In the genomic region with DNA sequence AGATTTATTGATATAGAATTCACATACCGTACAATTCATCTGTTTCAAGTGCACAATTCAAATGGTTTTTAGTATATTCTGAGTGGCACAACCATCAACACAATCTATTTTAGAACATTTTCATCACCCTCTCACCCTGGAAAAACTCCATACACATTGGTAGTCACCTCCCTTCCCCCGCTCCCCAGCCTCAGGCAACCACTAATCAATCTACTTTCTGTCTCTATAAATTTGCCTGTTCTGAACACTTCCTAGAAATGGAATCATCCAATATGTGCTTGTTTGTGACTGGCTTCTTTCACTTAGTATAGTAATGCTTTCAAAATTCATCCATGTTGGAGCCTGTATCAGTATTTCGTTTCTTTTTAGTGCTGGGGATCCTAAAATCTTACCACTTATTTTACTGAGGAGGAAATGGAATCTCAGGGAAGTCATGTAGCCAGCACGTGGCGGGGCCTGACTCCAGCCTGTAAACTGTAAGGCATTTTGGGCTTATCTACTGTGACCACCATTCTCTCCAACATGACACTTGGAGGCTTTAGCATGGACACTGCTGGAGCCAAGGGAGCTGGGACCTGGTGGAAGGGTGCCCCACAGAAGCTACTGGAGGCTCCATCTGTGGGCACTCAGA, we compare ENCODE assay signal across 16 cellular contexts. TPM values are rescaled to one million over a fixed set of nuclear protein-coding genes. Genes with fewer than 3 reads are reported as not detected.
A peak's percentile ranks its signal among the peaks of the same experiment; 100 is the strongest.
DNase-seq lines count a peak whose midpoint lies in the region; ATAC-seq lines count a peak whose summit lies in the region.
"Had no signal": no experiment of that assay in that cellular context is flagged by ENCODE, and none has a peak within 500 bp of the region (broad histone marks: within the 10 kb centered on the region; RNA-seq: fewer than 3 reads in every experiment).

No MANE protein-coding gene starts in this region.

- no peak for DNase-seq in stimulated activated naive CD8-positive, alpha-beta T cell treated with anti-CD3 and anti-CD28 coated beads, Interleukin-15, Interleukin-2, amounts not matched to agents 100 U/mL and 50 U/mL, for 24 hours
- DNase-seq in activated CD8-positive, alpha-beta memory T cell treated with anti-CD3 and anti-CD28 coated beads, Interleukin-2, amount 10 ng/mL, durations not matched to agents 7 days and 5 days, result no peak
- DNase-seq in mesenteric fat pad (ENCODE audit: low spot score) (peak; percentile 26), aorta (no peak), NCI-H226 (no peak)
- DNase-seq: brain microvascular endothelial cell, heart right ventricle, kidney glomerular epithelial cell, NCI-H2107, substantia nigra had no signal

- no peaks in the 10 kb centered on the region for H3K9me3 ChIP-seq in aorta (ENCODE audit: control insufficient read depth, low read length)
- H3K9me3 ChIP-seq: heart right ventricle, spleen had no signal

- no peak overlapping the region for H3K4me3 ChIP-seq in aorta (ENCODE audit: low read length in 2 of 2)
- H3K4me3 ChIP-seq: heart right ventricle, spleen had no signal

- intact Hi-C loops in aorta (cut with DNase I), result no loop called here

- 87 to 91% methylated on average over 5 of the region's 5 CpGs for WGBS in aorta, 2 donors

- no peaks in the 10 kb centered on the region for H3K27me3 ChIP-seq in aorta (ENCODE audit: control insufficient read depth in 1 of 2, insufficient read depth in 2 of 2, low read length in 1 of 2)
- H3K27me3 ChIP-seq: brain microvascular endothelial cell, heart right ventricle, spleen had no signal

- no peaks in the 10 kb centered on the region for H3K4me1 ChIP-seq in aorta (ENCODE audit: control insufficient read depth in 1 of 2, insufficient read depth in 2 of 2, low read length in 2 of 2)
- H3K4me1 ChIP-seq: parathyroid adenoma had no signal

- no peak for ATAC-seq in stimulated activated naive CD8-positive, alpha-beta T cell treated with anti-CD3 and anti-CD28 coated beads, Interleukin-15, Interleukin-2, amounts not matched to agents 100 U/mL and 50 U/mL, for 24 hours
- ATAC-seq in activated CD8-positive, alpha-beta memory T cell treated with anti-CD3 and anti-CD28 coated beads, Interleukin-2, amount 10 ng/mL, durations not matched to agents 7 days and 5 days, result no peak
- ATAC-seq in aorta (ENCODE audit: low FRiP score) (no peak), HG03280 (IDR thresholded peaks at IDR 0.05; ENCODE audit: unreplicated experiment) (no peak)

- H3K4me3 Mint-ChIP-seq in stimulated activated naive CD8-positive, alpha-beta T cell treated with anti-CD3 and anti-CD28 coated beads, Interleukin-15, Interleukin-2, amounts not matched to agents 100 ng/mL and 50 ng/mL, for 24 hours, result peak overlapping the region; percentile 6
- no peak overlapping the region for H3K4me3 Mint-ChIP-seq in activated CD8-positive, alpha-beta memory T cell treated with anti-CD3 and anti-CD28 coated beads, Interleukin-2, amount 10 ng/mL, durations not matched to agents 7 days and 5 days

- CTCF ChIA-PET in activated CD8-positive, alpha-beta memory T cell treated with anti-CD3 and anti-CD28 coated beads, Interleukin-2, amount 10 ng/mL, durations not matched to agents 7 days and 5 days (lab: Charles Lee), result interaction anchor here (0.8 to 1.1 kb wide), 2 partner anchors 8 to 11 kb away, joined by 3 read pairs; no protein-coding TSS in a partner anchor

- peak overlapping the region; percentile 99 for H3K27ac Mint-ChIP-seq in stimulated activated naive CD8-positive, alpha-beta T cell treated with anti-CD3 and anti-CD28 coated beads, Interleukin-15, Interleukin-2, amounts not matched to agents 100 ng/mL and 50 ng/mL, for 24 hours
- H3K27ac Mint-ChIP-seq in activated CD8-positive, alpha-beta memory T cell treated with anti-CD3 and anti-CD28 coated beads, Interleukin-2, amount 10 ng/mL, durations not matched to agents 7 days and 5 days, result peak overlapping the region; percentile 3

- H3K27ac ChIP-seq in aorta (ENCODE audit: low read depth in 1 of 2, low read length in 2 of 2), result no peak overlapping the region
- H3K27ac ChIP-seq: brain microvascular endothelial cell, parathyroid adenoma had no signal

- H3K9me3 Mint-ChIP-seq in stimulated activated naive CD8-positive, alpha-beta T cell treated with anti-CD3 and anti-CD28 coated beads, Interleukin-15, Interleukin-2, amounts not matched to agents 100 ng/mL and 50 ng/mL, for 24 hours, result no peaks in the 10 kb centered on the region
- H3K9me3 Mint-ChIP-seq in activated CD8-positive, alpha-beta memory T cell treated with anti-CD3 and anti-CD28 coated beads, Interleukin-2, amount 10 ng/mL, durations not matched to agents 7 days and 5 days (ENCODE audit: low read depth), result no peaks in the 10 kb centered on the region

- peaks cover 89% of the 10 kb centered on the region for H3K4me1 Mint-ChIP-seq in stimulated activated naive CD8-positive, alpha-beta T cell treated with anti-CD3 and anti-CD28 coated beads, Interleukin-15, Interleukin-2, amounts not matched to agents 100 ng/mL and 50 ng/mL, for 24 hours (ENCODE audit: low read depth)
- H3K4me1 Mint-ChIP-seq in activated CD8-positive, alpha-beta memory T cell treated with anti-CD3 and anti-CD28 coated beads, Interleukin-2, amount 10 ng/mL, durations not matched to agents 7 days and 5 days, result peaks cover 66% of the 10 kb centered on the region

- H3K27me3 Mint-ChIP-seq in stimulated activated naive CD8-positive, alpha-beta T cell treated with anti-CD3 and anti-CD28 coated beads, Interleukin-15, Interleukin-2, amounts not matched to agents 100 ng/mL and 50 ng/mL, for 24 hours, result no peaks in the 10 kb centered on the region
- H3K27me3 Mint-ChIP-seq in activated CD8-positive, alpha-beta memory T cell treated with anti-CD3 and anti-CD28 coated beads, Interleukin-2, amount 10 ng/mL, durations not matched to agents 7 days and 5 days, result no peaks in the 10 kb centered on the region

- H3K36me3 ChIP-seq in aorta (ENCODE audit: control insufficient read depth in 1 of 2, insufficient read depth in 2 of 2, low read length in 1 of 2), result no peaks in the 10 kb centered on the region
- H3K36me3 ChIP-seq: brain microvascular endothelial cell had no signal

- peaks cover 16% of the 10 kb centered on the region for H3K36me3 Mint-ChIP-seq in stimulated activated naive CD8-positive, alpha-beta T cell treated with anti-CD3 and anti-CD28 coated beads, Interleukin-15, Interleukin-2, amounts not matched to agents 100 ng/mL and 50 ng/mL, for 24 hours (ENCODE audit: low read depth)
- peaks cover 11% of the 10 kb centered on the region for H3K36me3 Mint-ChIP-seq in activated CD8-positive, alpha-beta memory T cell treated with anti-CD3 and anti-CD28 coated beads, Interleukin-2, amount 10 ng/mL, durations not matched to agents 7 days and 5 days

RNA-seq across cellular contexts. Expression of a gene that starts 0.9 kb away (rescaled TPM):
- total RNA-seq in activated CD8-positive, alpha-beta memory T cell treated with anti-CD3 and anti-CD28 coated beads, Interleukin-2, amount 10 ng/mL, durations not matched to agents 7 days and 5 days, result 1 to 10 TPM; 3.3 to 5.2 TPM
- total RNA-seq in mesenteric fat pad (2.7 TPM), aorta (1 to 10 TPM; 2.6 to 3.1 TPM)
- 1 to 10 TPM in 1 of 2 donors, under 1 TPM in 1; 0.38 to 2.3 TPM for polyA plus RNA-seq in aorta

RNA-seq across cellular contexts. Expression of a gene that starts 27.1 kb away (rescaled TPM):
- total RNA-seq in activated CD8-positive, alpha-beta memory T cell treated with anti-CD3 and anti-CD28 coated beads, Interleukin-2, amount 10 ng/mL, durations not matched to agents 7 days and 5 days, result 100 to 1,000 TPM; 199 to 288 TPM
- total RNA-seq in mesenteric fat pad (76.8 TPM), aorta (10 to 100 TPM; 27.4 to 45.4 TPM)
- 10 to 100 TPM in 1 of 2 donors, 1 to 10 TPM in 1; 7.3 to 44.3 TPM for polyA plus RNA-seq in aorta

RNA-seq across cellular contexts. Expression of a gene that starts 59.0 kb away (rescaled TPM):
- total RNA-seq in activated CD8-positive, alpha-beta memory T cell treated with anti-CD3 and anti-CD28 coated beads, Interleukin-2, amount 10 ng/mL, durations not matched to agents 7 days and 5 days, result under 1 TPM; 0.26 to 0.29 TPM
- total RNA-seq in mesenteric fat pad, result not detected
- not detected for total RNA-seq in aorta
- polyA plus RNA-seq in aorta, result not detected
- total RNA-seq: Daoy, heart right ventricle, mononuclear cell had no signal
- polyA plus RNA-seq: heart right ventricle had no signal
